ENCODE assay signal across 11 cellular contexts in genomic region chr17:69502488-69502887, GRCh38.
DNase-seq lines count a peak whose midpoint lies in the region; ATAC-seq and TF ChIP-seq lines count a peak whose summit lies in the region.
"Had no signal": no experiment of that assay in that cellular context is flagged by ENCODE, and none has a peak within 500 bp of the region (broad histone marks: within the 10 kb centered on the region; RNA-seq: fewer than 3 reads in every experiment).

No MANE protein-coding gene starts in this region.

- ATAC-seq in GM18907 (IDR thresholded peaks at IDR 0.05; ENCODE audit: unreplicated experiment): no peak

- TF ChIP-seq EP300 in sigmoid colon (IDR thresholded peaks at IDR 0.05): no peak

- H3K9me3 ChIP-seq in iPS-18a (ENCODE audit: control insufficient read depth, low read depth, low read length): no peaks in the 10 kb centered on the region
- H3K9me3 ChIP-seq in sigmoid colon: no peaks in the 10 kb centered on the region

- DNase-seq in sigmoid colon: no peak
- no peak for DNase-seq in NCI-H748 (lab: John Stamatoyannopoulos, UW; ENCODE audit: unreplicated experiment)
- no peak for DNase-seq in ecto neural progenitor cell (ENCODE audit: low spot score)
- DNase-seq in activated T-cell treated with anti-CD3 and anti-CD28 coated beads, Interleukin-2, amount 50 U/mL, for 1 hour: no peak
- DNase-seq: activated T-cell treated with anti-CD3 and anti-CD28 coated beads for 4 hours; effector memory CD4-positive, alpha-beta T cell had no signal

- no peak for TF ChIP-seq CTCF in VCaP (conservative IDR thresholded peaks at IDR 0.05)
- TF ChIP-seq CTCF in sigmoid colon (IDR thresholded peaks at IDR 0.05): no peak

- H3K27me3 ChIP-seq in iPS-18a (ENCODE audit: control insufficient read depth, insufficient read depth, low read length): no peaks in the 10 kb centered on the region
- H3K27me3 ChIP-seq in sigmoid colon: no peaks in the 10 kb centered on the region

- no peak overlapping the region for H3K9ac ChIP-seq in iPS-18a (ENCODE audit: low read length)

- H3K4me3 ChIP-seq in GM08714 (ENCODE audit: low read length) (peak overlapping the region; percentile 44), iPS-18a (ENCODE audit: low read length) (peak overlapping the region; percentile 34), sigmoid colon (peak overlapping the region in 2 of 4 donors; percentile 12 to 13)
- H3K4me3 ChIP-seq: lung had no signal

- intact Hi-C loops in sigmoid colon (cut with DNase I): loop anchor here (5.0 kb wide), 1 partner anchor 70 kb away; no protein-coding TSS in a partner anchor

- H3K27ac ChIP-seq in VCaP (peak overlapping the region; percentile 99), iPS-18a (ENCODE audit: low read length) (no peak overlapping the region), sigmoid colon (peak overlapping the region in 3 of 4 donors; percentile 48 to 69 (median 68))

- no peak for TF ChIP-seq POLR2A in sigmoid colon (IDR thresholded peaks at IDR 0.05)

- H3K36me3 ChIP-seq in iPS-18a (ENCODE audit: control insufficient read depth, low read depth, low read length) (no peaks in the 10 kb centered on the region), sigmoid colon (peaks cover 0 to 4% (median 0%) of the 10 kb centered on the region in 4 donors)

- H3K4me1 ChIP-seq in iPS-18a (ENCODE audit: control insufficient read depth, low read depth, low read length) (peaks cover 39% of the 10 kb centered on the region), sigmoid colon (peaks cover 0 to 25% (median 18%) of the 10 kb centered on the region in 4 donors)
